1 cellular context compared by ENCODE assay signal in the genomic region with DNA sequence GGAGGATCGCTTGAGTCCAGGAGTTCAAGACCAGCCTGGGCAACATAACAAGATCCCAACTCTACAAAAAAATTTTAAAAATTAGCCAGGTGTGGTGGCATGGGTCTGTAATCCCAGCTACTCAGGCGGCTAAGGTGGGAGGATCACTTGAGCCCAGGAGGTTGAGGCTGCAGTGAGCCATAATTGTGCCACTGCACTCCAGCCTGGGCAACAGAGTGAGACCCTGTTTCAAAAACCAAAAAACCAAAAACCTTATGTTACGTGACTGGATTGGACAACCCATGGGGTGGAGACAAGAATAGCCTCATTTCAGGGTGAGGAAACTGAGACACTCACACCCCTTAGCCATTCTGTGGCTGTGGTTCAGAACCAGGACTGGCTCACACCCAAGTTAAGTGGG.
TF ChIP-seq lines count a peak whose summit lies in the region.

No MANE protein-coding gene starts in this region.

TF ChIP-seq in K562, 482 proteins besides CTCF, POLR2A, EP300 and RAD21:
- TF ChIP-seq FOXJ2 (tag; IDR thresholded peaks at IDR 0.05) (0 out of 2 replicates have a peak, but pooled peaks have one; percentile 13), ZNF121 (CRISPR knock-in tag; conservative IDR thresholded peaks at IDR 0.05) (peak; percentile 65)
